ENCODE assay signal across 20 cellular contexts in the genomic region with DNA sequence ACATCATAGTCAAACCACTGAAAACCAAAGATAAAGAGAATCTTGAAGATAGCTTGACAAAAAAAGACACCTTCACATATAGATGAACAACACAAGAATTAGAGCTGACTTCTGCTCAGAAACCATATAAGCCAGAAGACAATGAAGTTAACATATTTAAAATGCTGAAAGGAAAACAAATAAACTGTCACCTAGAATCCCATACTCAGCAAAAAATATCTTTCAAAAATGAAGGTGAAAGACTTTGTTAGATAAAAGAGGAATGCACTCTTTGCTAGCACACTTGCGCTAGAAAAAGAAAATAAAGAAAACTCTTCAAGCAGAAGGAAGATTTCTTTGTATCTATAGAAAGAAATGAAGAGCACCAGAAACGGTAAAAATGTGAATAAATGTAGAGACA.
"Had no signal": no experiment of that assay in that cellular context is flagged by ENCODE, and none has a peak within 500 bp of the region (broad histone marks: within the 10 kb centered on the region; RNA-seq: fewer than 3 reads in every experiment).

No MANE protein-coding gene starts in this region.

- H3K27me3 ChIP-seq: heart left ventricle, sigmoid colon, suprapubic skin, thyroid gland had no signal

- H3K4me1 ChIP-seq: sigmoid colon, thyroid gland had no signal

- H3K9me3 ChIP-seq: sigmoid colon, suprapubic skin, thyroid gland had no signal

- H3K4me1 Mint-ChIP-seq: neural crest cell had no signal

- H3K27ac Mint-ChIP-seq: type B pancreatic cell had no signal

- H3K27ac ChIP-seq: coronary artery, heart left ventricle, sigmoid colon, skin epidermis, suprapubic skin, thyroid gland had no signal

- ATAC-seq: esophagus mucosa; heart left ventricle; left lobe of liver; naive thymus-derived CD4-positive, alpha-beta T cell; stimulated activated naive CD8-positive, alpha-beta T cell treated with anti-CD3 and anti-CD28 coated beads, Interleukin-15, Interleukin-2, amounts not matched to agents 100 U/mL and 50 U/mL, for 24 hours had no signal

- H3K4me3 Mint-ChIP-seq: naive thymus-derived CD4-positive, alpha-beta T cell; neural crest cell; type B pancreatic cell had no signal

- FAIRE-seq: endometrium, frontal cortex, urothelium cell line had no signal

- H3K9me3 Mint-ChIP-seq: type B pancreatic cell had no signal

- DNase-seq: effector CD4-positive, alpha-beta T cell; heart left ventricle; hypothalamus; islet precursor cell; mammary epithelial cell; naive thymus-derived CD4-positive, alpha-beta T cell; posterior cingulate gyrus; sigmoid colon; stimulated activated naive CD8-positive, alpha-beta T cell treated with anti-CD3 and anti-CD28 coated beads, Interleukin-15, Interleukin-2, amounts not matched to agents 100 U/mL and 50 U/mL, for 24 hours; thyroid gland had no signal

- H3K27me3 Mint-ChIP-seq: naive thymus-derived CD4-positive, alpha-beta T cell; type B pancreatic cell had no signal

- H3K4me3 ChIP-seq: coronary artery, heart left ventricle, sigmoid colon, skin epidermis, suprapubic skin, thyroid gland had no signal
